8 cellular contexts compared by ENCODE assay signal in genomic region chr9:70257512-70257911, GRCh38. TPM values are rescaled to one million over a fixed set of nuclear protein-coding genes. Genes with fewer than 3 reads are reported as not detected.
DNase-seq lines count a peak whose midpoint lies in the region; ATAC-seq and TF ChIP-seq lines count a peak whose summit lies in the region.

No MANE protein-coding gene starts in this region.

- no peaks in the 10 kb centered on the region for H3K36me3 ChIP-seq in Loucy (ENCODE audit: insufficient read depth, low read length)

- H3K9me3 Mint-ChIP-seq in natural killer cell treated with Interleukin-12 subunit alpha and Interleukin-12 subunit beta and Interleukin-15 and Interleukin-18, amount 100 ng/mL, for 72 hours, result no peaks in the 10 kb centered on the region

- peak overlapping the region; percentile 92 for H3K4me2 ChIP-seq in Loucy (ENCODE audit: low read depth, low read length, poor library complexity, severe bottlenecking)

- no peaks in the 10 kb centered on the region for H3K9me2 ChIP-seq in Loucy (replicated peaks; ENCODE audit: low read depth, low read length)

- peak overlapping the region; percentile 96; the same call in 1 of the 2 replicates for H2AFZ ChIP-seq in Loucy (ENCODE audit: low read length)

- H3K4me3 ChIP-seq in AG10803 (ENCODE audit: low read length), result peak overlapping the region; percentile 66
- peak overlapping the region; percentile 79 for H3K4me3 ChIP-seq in Loucy (ENCODE audit: low read length, poor library complexity, severe bottlenecking)
- peak overlapping the region; percentile 87 for H3K4me3 ChIP-seq in choroid plexus epithelial cell (ENCODE audit: low read depth, low read length)

- H3K4me1 Mint-ChIP-seq in natural killer cell treated with Interleukin-12 subunit alpha and Interleukin-12 subunit beta and Interleukin-15 and Interleukin-18, amount 100 ng/mL, for 72 hours (ENCODE audit: low read depth in 2 of 2), result peaks cover 37 to 39% of the 10 kb centered on the region in 2 donors

- H3K9me3 ChIP-seq in Loucy (ENCODE audit: insufficient read depth, low read depth, low read length), result no peaks in the 10 kb centered on the region

- no peaks in the 10 kb centered on the region for H3F3A ChIP-seq in Loucy (ENCODE audit: low read depth)

- H3K27ac Mint-ChIP-seq in natural killer cell treated with Interleukin-12 subunit alpha and Interleukin-12 subunit beta and Interleukin-15 and Interleukin-18, amount 100 ng/mL, for 72 hours, result peak overlapping the region; percentile 87 to 97

- peaks cover 73% of the 10 kb centered on the region for H3K4me1 ChIP-seq in Loucy (ENCODE audit: insufficient read depth, low read length, poor library complexity, severe bottlenecking)

- peak overlapping the region; percentile 93 for H3K4me3 Mint-ChIP-seq in natural killer cell treated with Interleukin-12 subunit alpha and Interleukin-12 subunit beta and Interleukin-15 and Interleukin-18, amount 100 ng/mL, for 72 hours

- no peaks in the 10 kb centered on the region for H3K27me3 ChIP-seq in Loucy (ENCODE audit: insufficient read depth, low read length, poor library complexity, severe bottlenecking)

- TF ChIP-seq CTCF in AG10803 (conservative IDR thresholded peaks at IDR 0.05; ENCODE audit: low read length), result no peak
- TF ChIP-seq CTCF in Loucy (conservative IDR thresholded peaks at IDR 0.05; ENCODE audit: low read length), result no peak
- TF ChIP-seq CTCF in choroid plexus epithelial cell (conservative IDR thresholded peaks at IDR 0.05; ENCODE audit: low read depth, low read length), result no peak

- peaks cover 0 to 3% of the 10 kb centered on the region in 2 donors for H3K27me3 Mint-ChIP-seq in natural killer cell treated with Interleukin-12 subunit alpha and Interleukin-12 subunit beta and Interleukin-15 and Interleukin-18, amount 100 ng/mL, for 72 hours

- peaks cover 25% of the 10 kb centered on the region for H3K36me3 Mint-ChIP-seq in natural killer cell treated with Interleukin-12 subunit alpha and Interleukin-12 subunit beta and Interleukin-15 and Interleukin-18, amount 100 ng/mL, for 72 hours

- DNase-seq in AG10803 (ENCODE audit: low read depth) (no peak), choroid plexus epithelial cell (ENCODE audit: low read depth) (no peak)
- no peak for DNase-seq in natural killer cell treated with Interleukin-12 subunit alpha and Interleukin-12 subunit beta and Interleukin-15 and Interleukin-18, amount 100 ng/mL, for 72 hours (ENCODE audit: low spot score)
- no peak for DNase-seq in stimulated activated CD4-positive, alpha-beta T cell treated with anti-CD3 and anti-CD28 coated beads, Interleukin-2, amount 100 ng/mL, for 24 hours

- peaks cover 52% of the 10 kb centered on the region for H3K79me2 ChIP-seq in Loucy (ENCODE audit: insufficient read depth, low read length)

- ATAC-seq in natural killer cell treated with Interleukin-12 subunit alpha and Interleukin-12 subunit beta and Interleukin-15 and Interleukin-18, amount 100 ng/mL, for 72 hours, result no peak
- ATAC-seq in esophagus mucosa (no peak), HG02571 (IDR thresholded peaks at IDR 0.05; ENCODE audit: unreplicated experiment) (no peak), GM18511 (IDR thresholded peaks at IDR 0.05; ENCODE audit: unreplicated experiment) (no peak)

- H3K9ac ChIP-seq in Loucy (ENCODE audit: low read depth, low read length, poor library complexity, severe bottlenecking), result peak overlapping the region; percentile 90

- peaks cover 32% of the 10 kb centered on the region for H4K20me1 ChIP-seq in Loucy (ENCODE audit: insufficient read depth, low read length, poor library complexity, severe bottlenecking)

RNA-seq across cellular contexts. Expression of gene SMC5, which starts 1.3 kb away (rescaled TPM):
- 10 to 100 TPM; 32.6 to 47.1 TPM for total RNA-seq in natural killer cell treated with Interleukin-12 subunit alpha and Interleukin-12 subunit beta and Interleukin-15 and Interleukin-18, amount 100 ng/mL, for 72 hours
- total RNA-seq in esophagus mucosa, result 13.3 TPM
